ENCODE assay signal across 7 cellular contexts in the genomic region with DNA sequence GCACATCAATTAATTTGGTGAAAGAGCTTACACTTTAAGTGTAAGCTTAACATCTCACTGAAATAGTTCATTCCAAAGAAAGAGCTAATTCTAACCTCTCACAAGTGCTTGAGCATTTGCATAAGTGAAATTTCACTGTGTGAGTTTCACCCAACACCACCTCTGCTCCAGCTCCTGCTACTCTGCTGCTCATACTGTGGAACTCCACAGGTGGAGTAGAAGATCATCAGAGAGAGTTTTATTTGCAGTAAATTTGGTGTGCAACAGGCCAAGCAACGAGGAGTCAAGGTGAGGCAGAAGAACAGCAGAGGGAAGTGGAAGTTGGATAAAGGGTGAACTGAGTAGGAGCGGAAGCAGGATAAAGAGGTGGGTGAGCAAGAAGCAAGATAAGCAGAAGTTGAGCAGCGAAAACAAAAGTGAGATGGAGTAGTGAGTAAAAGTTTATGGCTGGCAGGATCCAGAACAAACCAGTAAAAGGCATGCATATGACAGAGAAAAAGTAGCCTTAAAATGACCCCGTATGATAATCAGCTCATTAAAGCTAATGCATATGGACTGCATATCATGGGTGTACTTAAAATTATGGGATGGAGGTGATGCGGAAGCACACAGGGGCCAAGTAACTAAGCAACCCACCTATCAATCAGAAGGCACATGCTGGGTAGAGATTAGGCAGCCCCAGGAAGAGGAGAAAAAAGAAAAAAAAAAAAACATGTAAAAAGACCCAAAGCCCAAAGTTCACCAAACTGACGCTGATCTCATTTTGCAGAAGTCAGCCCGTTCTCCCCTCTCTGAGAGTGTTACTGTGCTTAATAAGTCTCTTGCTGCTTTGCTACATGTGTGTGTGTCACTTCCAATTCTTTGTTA. TPM values are rescaled to one million over a fixed set of nuclear protein-coding genes. Genes with fewer than 3 reads are reported as not detected.
DNase-seq lines count a peak whose midpoint lies in the region; ATAC-seq and TF ChIP-seq lines count a peak whose summit lies in the region.
"Not testable (repeated sequence)": the region's sequence is repeated elsewhere in the genome, so short reads cannot be mapped to it uniquely, and the experiment has no call there.

No MANE protein-coding gene starts in this region.

- peaks cover 11% of the 10 kb centered on the region for H3K4me1 ChIP-seq in OCI-LY1 (ENCODE audit: insufficient read depth, low read length, severe bottlenecking)

- H3K9me2 ChIP-seq in OCI-LY1 (ENCODE audit: low read depth, low read length) = not testable (repeated sequence)

- TF ChIP-seq CTCF in OCI-LY1 (IDR thresholded peaks at IDR 0.05; ENCODE audit: low read length) = not testable (repeated sequence)

- not testable (repeated sequence) for H3K36me3 Mint-ChIP-seq in activated T-cell treated with anti-CD3 and anti-CD28 coated beads, Interleukin-2, amount 50 U/mL, for 72 hours (ENCODE audit: insufficient read depth in 2 of 2)

- not testable (repeated sequence) for H3K36me3 ChIP-seq in OCI-LY1 (ENCODE audit: insufficient read depth, low read length)

- not testable (repeated sequence) for H3F3A ChIP-seq in OCI-LY1 (ENCODE audit: insufficient read depth, low read length)

- not testable (repeated sequence) for H3K9me3 Mint-ChIP-seq in activated T-cell treated with anti-CD3 and anti-CD28 coated beads, Interleukin-2, amount 50 U/mL, for 72 hours

- H3K9ac ChIP-seq in OCI-LY1 (ENCODE audit: low read length) = not testable (repeated sequence)

- H3K79me2 ChIP-seq in OCI-LY1 (ENCODE audit: insufficient read depth, low read length) = not testable (repeated sequence)

- peak overlapping the region; percentile 42 to 72 for H3K4me3 Mint-ChIP-seq in activated T-cell treated with anti-CD3 and anti-CD28 coated beads, Interleukin-2, amount 50 U/mL, for 72 hours

- peak overlapping the region; percentile 48 for H3K4me2 ChIP-seq in OCI-LY1 (ENCODE audit: low read length)

- not testable (repeated sequence) for H4K20me1 ChIP-seq in OCI-LY1 (ENCODE audit: insufficient read depth, low read length)

- not testable (repeated sequence) for H3K9me3 ChIP-seq in OCI-LY1 (ENCODE audit: low read length)

- peaks cover 27% of the 10 kb centered on the region for H3K4me1 Mint-ChIP-seq in activated T-cell treated with anti-CD3 and anti-CD28 coated beads, Interleukin-2, amount 50 U/mL, for 72 hours (ENCODE audit: low read depth)

- H3K27me3 Mint-ChIP-seq in activated T-cell treated with anti-CD3 and anti-CD28 coated beads, Interleukin-2, amount 50 U/mL, for 72 hours (ENCODE audit: low read depth) = peaks cover 30% of the 10 kb centered on the region

- not testable (repeated sequence) for DNase-seq in activated T-cell treated with anti-CD3 and anti-CD28 coated beads, Interleukin-2, amount 50 U/mL, for 72 hours
- peak; percentile 7 for DNase-seq in left kidney (ENCODE audit: low read depth, low spot score)

- ATAC-seq in GM18508 (IDR thresholded peaks at IDR 0.05; ENCODE audit: insufficient read depth, unreplicated experiment) (peak; percentile 38), GM21423 (IDR thresholded peaks at IDR 0.05; ENCODE audit: unreplicated experiment) (peak; percentile 38), HG02870 (IDR thresholded peaks at IDR 0.05; ENCODE audit: unreplicated experiment) (peak; percentile 35), HG03342 (IDR thresholded peaks at IDR 0.05; ENCODE audit: unreplicated experiment) (peak; percentile 43)
- not testable (repeated sequence) for ATAC-seq in activated T-cell treated with anti-CD3 and anti-CD28 coated beads, Interleukin-2, amount 50 U/mL, for 72 hours (replicated peaks in 1 of 2)

- peak overlapping the region; percentile 29 for H3K4me3 ChIP-seq in OCI-LY1 (ENCODE audit: low read depth, low read length, poor library complexity, severe bottlenecking)

- not testable (repeated sequence) for H3K27ac Mint-ChIP-seq in activated T-cell treated with anti-CD3 and anti-CD28 coated beads, Interleukin-2, amount 50 U/mL, for 72 hours

- not testable (repeated sequence) for H3K27me3 ChIP-seq in OCI-LY1 (ENCODE audit: insufficient read depth, low read length)

- peak overlapping the region; percentile 58 for H3K27ac ChIP-seq in OCI-LY1 (ENCODE audit: low read depth, low read length, poor library complexity, severe bottlenecking)

- H2AFZ ChIP-seq in OCI-LY1 (ENCODE audit: low read length) = not testable (repeated sequence)

RNA-seq across cellular contexts. Expression of gene NBPF11, which starts 3.6 kb away (rescaled TPM):
- 10 to 100 TPM; 15.2 to 16.1 TPM for total RNA-seq in activated T-cell treated with anti-CD3 and anti-CD28 coated beads, Interleukin-2, amount 50 U/mL, for 72 hours
